In the genomic region with DNA sequence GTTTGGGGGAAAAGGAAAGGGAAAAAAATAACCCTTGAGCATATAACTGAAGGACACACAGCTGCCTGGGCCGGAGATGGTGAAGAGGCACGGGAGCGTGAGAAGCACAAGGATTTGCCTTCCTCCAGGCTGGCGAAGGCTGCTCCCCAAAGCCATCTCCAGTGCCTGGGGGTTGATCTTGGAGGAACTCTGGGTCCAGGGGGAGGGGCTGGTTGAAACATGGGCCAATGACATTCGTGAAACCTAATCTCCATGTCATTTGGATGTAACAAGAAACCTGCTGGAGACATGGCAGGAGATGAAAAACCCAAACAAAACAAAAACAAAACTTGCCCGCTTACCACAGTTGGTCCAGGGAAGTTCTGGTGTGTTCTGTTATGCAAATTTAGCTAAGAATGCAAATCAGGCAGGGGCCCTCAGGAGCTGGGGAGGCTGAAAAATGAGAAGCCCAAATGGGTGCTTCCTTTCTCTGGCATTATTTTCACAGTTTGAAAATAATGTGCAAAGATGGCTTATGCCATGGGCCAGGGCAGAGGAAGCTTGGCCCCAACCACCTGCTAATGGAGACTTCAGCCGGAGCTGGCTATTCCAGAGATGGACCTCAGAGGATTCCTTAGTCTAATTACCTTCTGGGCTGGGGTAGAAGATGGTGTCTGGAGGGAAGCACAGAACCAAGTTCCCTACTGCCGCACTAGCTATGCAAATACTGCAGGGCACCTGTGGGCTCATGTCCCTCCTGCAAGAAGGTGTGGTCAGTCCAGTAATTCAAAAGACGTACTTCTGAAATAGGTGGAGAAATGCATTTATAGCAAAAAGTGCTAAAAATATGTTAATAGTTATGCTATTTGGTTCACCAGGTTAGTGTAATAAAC, we compare ENCODE assay signal across 8 cellular contexts.
DNase-seq lines count a peak whose midpoint lies in the region; ATAC-seq and TF ChIP-seq lines count a peak whose summit lies in the region.

No MANE protein-coding gene starts in this region.

- peaks cover 19% of the 10 kb centered on the region for H3K36me3 Mint-ChIP-seq in central memory CD8-positive, alpha-beta T cell (ENCODE audit: insufficient read depth)

- H3K4me3 Mint-ChIP-seq in central memory CD8-positive, alpha-beta T cell = peak overlapping the region; percentile 71

- no peaks in the 10 kb centered on the region for H3K27me3 Mint-ChIP-seq in central memory CD8-positive, alpha-beta T cell

- TF ChIP-seq CTCF in GM13977 (IDR thresholded peaks at IDR 0.05; ENCODE audit: extremely low read depth, insufficient read depth, missing control alignments) = no peak
- no peak for TF ChIP-seq CTCF in GM20000 (IDR thresholded peaks at IDR 0.05; ENCODE audit: extremely low read depth, missing control alignments)

- peak; percentile 39 for ATAC-seq in HG03521 (IDR thresholded peaks at IDR 0.05; ENCODE audit: unreplicated experiment)
- no peak for ATAC-seq in central memory CD8-positive, alpha-beta T cell (replicated peaks; ENCODE audit: extremely low read depth, poor library complexity, severe bottlenecking)

- peaks cover 41% of the 10 kb centered on the region for H3K4me1 Mint-ChIP-seq in central memory CD8-positive, alpha-beta T cell

- peak overlapping the region; percentile 2 for H3K4me3 ChIP-seq in skeletal muscle cell (ENCODE audit: low read depth, low read length)

- in situ Hi-C loops in GM13977 (cut with MboI; ENCODE audit: low pct_unique_long_range_greater_than_20kb, low sequenced_read_pairs, unreplicated experiment) = loop anchor here (25.0 kb wide), 2 partner anchors 126 to 299 kb away; no protein-coding TSS in a partner anchor

- H3K9me3 Mint-ChIP-seq in central memory CD8-positive, alpha-beta T cell = no peaks in the 10 kb centered on the region

- DNase-seq in GM13977 (ENCODE audit: low spot score) = peak; percentile 39
- DNase-seq in GM20000 (ENCODE audit: low spot score) = peak; percentile 59
- no peak for DNase-seq in central memory CD8-positive, alpha-beta T cell (ENCODE audit: low spot score in 2 of 2)
- DNase-seq in skeletal muscle cell (ENCODE audit: low read depth) = no peak
- no peak for DNase-seq in retina
- DNase-seq in cerebellar nuclear complex (lab: John Stamatoyannopoulos, UW) = no peak
- no peak for DNase-seq in SHP77 treated with DMSO at 0.1 percent for 48 hours (lab: John Stamatoyannopoulos, UW)

- H3K27ac Mint-ChIP-seq in central memory CD8-positive, alpha-beta T cell (ENCODE audit: low read depth) = peak overlapping the region; percentile 90

Comparison
In these comparisons a context has a peak if more than half of its experiments do, and no peak if none do; other contexts are left out.
1. DNase-seq: peak in GM13977 (single experiment) and GM20000 (single experiment); none in central memory CD8-positive, alpha-beta T cell (0 of 2), skeletal muscle cell (single experiment), retina (single experiment), cerebellar nuclear complex (0 of 2) and SHP77 treated with DMSO at 0.1 percent for 48 hours (single experiment).